Comparison of ENCODE assay signal across 13 cellular contexts in the genomic region with DNA sequence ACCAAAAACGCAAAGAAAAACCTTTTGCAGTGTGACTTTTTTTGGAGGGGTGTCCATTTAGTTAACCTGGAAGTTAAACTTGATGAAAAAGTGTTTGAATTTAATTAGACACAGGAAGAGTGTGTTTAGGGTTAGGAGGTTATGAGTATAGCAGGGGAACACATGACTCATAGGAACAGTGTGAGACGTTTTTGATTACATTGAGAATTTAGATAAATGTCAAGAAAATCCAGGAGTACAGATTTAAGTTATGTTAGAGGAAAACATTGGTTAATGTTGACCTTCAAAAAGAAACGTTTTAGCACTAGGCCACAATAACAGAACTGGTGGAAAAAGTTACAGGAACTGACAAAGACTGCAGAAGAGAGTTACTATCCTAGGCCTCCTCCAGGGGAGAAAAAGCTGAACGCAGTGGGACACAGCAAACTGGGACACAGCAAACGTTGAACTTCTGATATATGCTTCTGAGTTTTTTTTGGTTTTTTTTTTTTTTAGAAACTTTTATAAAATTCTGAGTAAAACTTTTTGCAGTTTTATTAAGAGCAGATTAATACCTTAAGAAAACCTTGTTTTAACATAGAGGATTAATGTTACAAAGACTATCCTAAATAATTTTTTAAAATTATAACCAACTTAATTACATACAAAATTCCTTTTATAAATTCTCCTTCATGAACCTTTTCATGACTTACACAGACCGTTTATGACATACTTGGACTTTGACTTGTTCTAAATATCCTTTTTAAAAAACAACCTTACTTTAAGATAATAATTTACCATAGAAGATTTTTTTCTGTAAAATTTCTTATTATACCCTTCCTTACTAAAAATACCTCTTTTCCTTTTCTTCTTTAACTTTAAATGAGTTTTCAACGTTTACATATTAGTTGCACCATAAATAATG. TPM values are rescaled to one million over a fixed set of nuclear protein-coding genes. Genes with fewer than 3 reads are reported as not detected.
DNase-seq lines count a peak whose midpoint lies in the region; ATAC-seq, FAIRE-seq and TF ChIP-seq lines count a peak whose summit lies in the region.
"Had no signal": no experiment of that assay in that cellular context is flagged by ENCODE, and none has a peak within 500 bp of the region (broad histone marks: within the 10 kb centered on the region; RNA-seq: fewer than 3 reads in every experiment).

No MANE protein-coding gene starts in this region.

- H3K9ac ChIP-seq in PC-3 (ENCODE audit: low read length), result no peak overlapping the region

- H3K36me3 ChIP-seq in PC-3 (ENCODE audit: low read depth, low read length) (peaks cover 23% of the 10 kb centered on the region), H7 (replicated peaks; ENCODE audit: control insufficient read depth, insufficient read depth, low read length) (no peaks in the 10 kb centered on the region), WERI-Rb-1 (peaks cover 5% of the 10 kb centered on the region; the same call in 1 of the 2 replicates)
- H3K36me3 ChIP-seq: neutrophil had no signal

- H3K27me3 ChIP-seq in PC-3 (ENCODE audit: low read length) (no peaks in the 10 kb centered on the region), H7 (ENCODE audit: control insufficient read depth, insufficient read depth, low read length) (no peaks in the 10 kb centered on the region), WERI-Rb-1 (ENCODE audit: insufficient read depth, low read depth, severe bottlenecking) (no peaks in the 10 kb centered on the region)
- H3K27me3 ChIP-seq: neutrophil had no signal

- H3K27ac ChIP-seq in PC-3 (ENCODE audit: low read length) (no peak overlapping the region), WERI-Rb-1 (no peak overlapping the region)
- H3K27ac ChIP-seq: neutrophil had no signal

- no peaks in the 10 kb centered on the region for H3K4me1 ChIP-seq in PC-3 (ENCODE audit: insufficient read depth, low read length)

- no peaks in the 10 kb centered on the region for H3K9me2 ChIP-seq in PC-3 (replicated peaks; ENCODE audit: low read length)

- H3K9me3 ChIP-seq in PC-3 (ENCODE audit: low read length) (peaks cover 25% of the 10 kb centered on the region), WERI-Rb-1 (ENCODE audit: severe bottlenecking) (peaks cover 12% of the 10 kb centered on the region)

- no peaks in the 10 kb centered on the region for H3F3A ChIP-seq in PC-3 (ENCODE audit: low read length, unreplicated experiment)

- H2AFZ ChIP-seq in PC-3 (ENCODE audit: low read length), result no peak overlapping the region

- H4K20me1 ChIP-seq in PC-3 (ENCODE audit: low read length), result no peaks in the 10 kb centered on the region

- POLR2A ChIA-PET in PC-3 (lab: Charles Lee; ENCODE audit: unreplicated experiment), result no interaction called here

- CTCF ChIA-PET in PC-3 (lab: Charles Lee), result no interaction called here

- no peak overlapping the region for H3K4me3 ChIP-seq in PC-3 (ENCODE audit: low read length)
- H3K4me3 ChIP-seq in H7 (ENCODE audit: insufficient read depth, low read depth, low read length), result no peak overlapping the region
- H3K4me3 ChIP-seq in WERI-Rb-1 (ENCODE audit: low read depth, low read length), result no peak overlapping the region

- TF ChIP-seq CTCF in PC-3 (conservative IDR thresholded peaks at IDR 0.05; ENCODE audit: low read depth, low read length) (no peak), WERI-Rb-1 (IDR thresholded peaks at IDR 0.05; ENCODE audit: low read depth, low read length) (no peak)

- peak; percentile 88 for FAIRE-seq in A204.1 (lab: Jason Lieb, UNC)
- FAIRE-seq: GM12891 had no signal

- no peak overlapping the region for H3K4me2 ChIP-seq in PC-3 (ENCODE audit: low read length)

- intact Hi-C loops in PC-3 (cut with micrococcal nuclease), result no loop called here

- ATAC-seq in PC-3 (no peak), SK-N-SH treated with all-trans-retinoic acid at 6 μM for 48 hours (no peak)

- DNase-seq in EH (ENCODE audit: low read depth) (peak; percentile 12), PC-3 (peak; percentile 31), fibroblast of peridontal ligament (ENCODE audit: extremely low read depth) (peak; percentile 37), H7 (no peak), WERI-Rb-1 (no peak), SIG-M5 (lab: John Stamatoyannopoulos, UW) (no peak)
- DNase-seq: MM.1S; stimulated activated CD4-positive, alpha-beta T cell treated with anti-CD3 and anti-CD28 coated beads, Interleukin-15, amount 100 ng/mL, for 24 hours; T-helper 9 cell had no signal

- no peaks in the 10 kb centered on the region for H3K79me2 ChIP-seq in PC-3 (ENCODE audit: low read length)

- no TSS peak for BruUV-seq in PC-3 (replicated peaks; lab: Mats Ljungman, UMichigan)

TF ChIP-seq in SK-N-SH treated with all-trans-retinoic acid at 6 μM for 48 hours, 23 proteins besides CTCF, POLR2A, EP300 and RAD21:
- TF ChIP-seq RARB (CRISPR knock-in tag; IDR thresholded peaks at IDR 0.05), result no peak
- no peak for TF ChIP-seq SNAI2 (CRISPR knock-in tag; IDR thresholded peaks at IDR 0.05)
- TF ChIP-seq, protein P1, sequence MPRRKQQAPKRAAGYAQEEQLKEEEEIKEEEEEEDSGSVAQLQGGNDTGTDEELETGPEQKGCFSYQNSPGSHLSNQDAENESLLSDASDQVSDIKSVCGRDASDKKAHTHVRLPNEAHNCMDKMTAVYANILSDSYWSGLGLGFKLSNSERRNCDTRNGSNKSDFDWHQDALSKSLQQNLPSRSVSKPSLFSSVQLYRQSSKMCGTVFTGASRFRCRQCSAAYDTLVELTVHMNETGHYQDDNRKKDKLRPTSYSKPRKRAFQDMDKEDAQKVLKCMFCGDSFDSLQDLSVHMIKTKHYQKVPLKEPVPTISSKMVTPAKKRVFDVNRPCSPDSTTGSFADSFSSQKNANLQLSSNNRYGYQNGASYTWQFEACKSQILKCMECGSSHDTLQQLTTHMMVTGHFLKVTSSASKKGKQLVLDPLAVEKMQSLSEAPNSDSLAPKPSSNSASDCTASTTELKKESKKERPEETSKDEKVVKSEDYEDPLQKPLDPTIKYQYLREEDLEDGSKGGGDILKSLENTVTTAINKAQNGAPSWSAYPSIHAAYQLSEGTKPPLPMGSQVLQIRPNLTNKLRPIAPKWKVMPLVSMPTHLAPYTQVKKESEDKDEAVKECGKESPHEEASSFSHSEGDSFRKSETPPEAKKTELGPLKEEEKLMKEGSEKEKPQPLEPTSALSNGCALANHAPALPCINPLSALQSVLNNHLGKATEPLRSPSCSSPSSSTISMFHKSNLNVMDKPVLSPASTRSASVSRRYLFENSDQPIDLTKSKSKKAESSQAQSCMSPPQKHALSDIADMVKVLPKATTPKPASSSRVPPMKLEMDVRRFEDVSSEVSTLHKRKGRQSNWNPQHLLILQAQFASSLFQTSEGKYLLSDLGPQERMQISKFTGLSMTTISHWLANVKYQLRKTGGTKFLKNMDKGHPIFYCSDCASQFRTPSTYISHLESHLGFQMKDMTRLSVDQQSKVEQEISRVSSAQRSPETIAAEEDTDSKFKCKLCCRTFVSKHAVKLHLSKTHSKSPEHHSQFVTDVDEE (CRISPR knock-in tag; IDR thresholded peaks at IDR 0.05), result no peak
- TF ChIP-seq, protein P2, sequence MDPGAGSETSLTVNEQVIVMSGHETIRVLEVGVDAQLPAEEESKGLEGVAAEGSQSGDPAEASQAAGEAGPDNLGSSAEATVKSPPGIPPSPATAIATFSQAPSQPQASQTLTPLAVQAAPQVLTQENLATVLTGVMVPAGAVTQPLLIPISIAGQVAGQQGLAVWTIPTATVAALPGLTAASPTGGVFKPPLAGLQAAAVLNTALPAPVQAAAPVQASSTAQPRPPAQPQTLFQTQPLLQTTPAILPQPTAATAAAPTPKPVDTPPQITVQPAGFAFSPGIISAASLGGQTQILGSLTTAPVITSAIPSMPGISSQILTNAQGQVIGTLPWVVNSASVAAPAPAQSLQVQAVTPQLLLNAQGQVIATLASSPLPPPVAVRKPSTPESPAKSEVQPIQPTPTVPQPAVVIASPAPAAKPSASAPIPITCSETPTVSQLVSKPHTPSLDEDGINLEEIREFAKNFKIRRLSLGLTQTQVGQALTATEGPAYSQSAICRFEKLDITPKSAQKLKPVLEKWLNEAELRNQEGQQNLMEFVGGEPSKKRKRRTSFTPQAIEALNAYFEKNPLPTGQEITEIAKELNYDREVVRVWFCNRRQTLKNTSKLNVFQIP (CRISPR knock-in tag; IDR thresholded peaks at IDR 0.05; ENCODE audit: borderline replicate concordance, low read depth), result no peak
- no peak for TF ChIP-seq ARNTL (CRISPR knock-in tag; IDR thresholded peaks at IDR 0.05; ENCODE audit: borderline replicate concordance, low read depth)
- TF ChIP-seq ZNF565 (CRISPR knock-in tag; conservative IDR thresholded peaks at IDR 0.05; ENCODE audit: low read depth), result no peak
- TF ChIP-seq TOX (CRISPR knock-in tag; IDR thresholded peaks at IDR 0.05; ENCODE audit: borderline replicate concordance), result no peak
- TF ChIP-seq TCF4 (CRISPR knock-in tag; IDR thresholded peaks at IDR 0.05; ENCODE audit: borderline replicate concordance), result no peak
- TF ChIP-seq ZC3H10 (CRISPR knock-in tag; IDR thresholded peaks at IDR 0.05), result no peak
- TF ChIP-seq ZNF70 (CRISPR knock-in tag; IDR thresholded peaks at IDR 0.05), result no peak
- no peak for TF ChIP-seq ZFP30 (CRISPR knock-in tag; IDR thresholded peaks at IDR 0.05)
- TF ChIP-seq PPARA (CRISPR knock-in tag; IDR thresholded peaks at IDR 0.05; ENCODE audit: borderline replicate concordance), result no peak
- TF ChIP-seq CSDC2 (CRISPR knock-in tag; IDR thresholded peaks at IDR 0.05), result no peak

RNA-seq across cellular contexts. Expression of a gene that starts 22.2 kb away (rescaled TPM):
- total RNA-seq in PC-3 (2014; rRNA removed), result 12.7 and 24.6 TPM in 2 replicates
- 7.1 and 10.7 TPM in 2 replicates for total RNA-seq in H7 (2014; rRNA removed; shearing (Covaris generic))

Comparison
In these comparisons a context has a peak if more than half of its experiments do, and no peak if none do; other contexts are left out.
1. DNase-seq: peak in EH (single experiment), PC-3 (single experiment) and fibroblast of peridontal ligament (single experiment); none in H7 (single experiment), WERI-Rb-1 (single experiment) and SIG-M5 (single experiment).